9 cellular contexts compared by ENCODE assay signal in genomic region chr4:47686294-47686872, GRCh38.
DNase-seq lines count a peak whose midpoint lies in the region; ATAC-seq and TF ChIP-seq lines count a peak whose summit lies in the region.
"Had no signal": no experiment of that assay in that cellular context is flagged by ENCODE, and none has a peak within 500 bp of the region (broad histone marks: within the 10 kb centered on the region; RNA-seq: fewer than 3 reads in every experiment).

No MANE protein-coding gene starts in this region.

- intact Hi-C loops in activated T-helper 2 cell treated with anti-CD3 and anti-CD28 coated beads, Interferon-gamma antibody, Interleukin-2, Interleukin-4, amounts not matched to agents 10 μg/mL and 5 μg/mL and 100 μg/mL, durations not matched to agents 14 hours and 24 hours and 36 hours (cut with micrococcal nuclease), result loop anchor here (1.0 to 5.0 kb wide), 3 partner anchors 153 to 401 kb away; no protein-coding TSS in a partner anchor
- intact Hi-C loops in spleen (cut with DNase I; ENCODE audit: low total_unique reads), result loop anchor here (10.0 kb wide), 1 partner anchor 248 kb away; no protein-coding TSS in a partner anchor

- H3K4me3 ChIP-seq in cardiac muscle cell (no peak overlapping the region), spleen (no peak overlapping the region)
- H3K4me3 ChIP-seq: skin epidermis had no signal

- no peak for TF ChIP-seq POLR2A in spleen (IDR thresholded peaks at IDR 0.05)

- H3K27ac Mint-ChIP-seq in activated T-helper 2 cell treated with anti-CD3 and anti-CD28 coated beads, Interferon-gamma antibody, Interleukin-2, Interleukin-4, amounts not matched to agents 10 μg/mL and 5 μg/mL and 100 μg/mL, durations not matched to agents 14 hours and 24 hours and 36 hours, result no peak overlapping the region

- TF ChIP-seq CTCF in cardiac muscle cell (IDR thresholded peaks at IDR 0.05; ENCODE audit: low read depth, low read length) (peak; percentile 74), spleen (IDR thresholded peaks at IDR 0.05 in 8 of 11, conservative IDR thresholded peaks at IDR 0.05 in 3 of 11) (peak in 10 of 11 experiments; percentile 32 to 67 (median 58))

- no peaks in the 10 kb centered on the region for H3K36me3 Mint-ChIP-seq in activated T-helper 2 cell treated with anti-CD3 and anti-CD28 coated beads, Interferon-gamma antibody, Interleukin-2, Interleukin-4, amounts not matched to agents 10 μg/mL and 5 μg/mL and 100 μg/mL, durations not matched to agents 14 hours and 24 hours and 36 hours (ENCODE audit: low read depth)

- H3K36me3 ChIP-seq in cardiac muscle cell (peaks cover 4% of the 10 kb centered on the region), spleen (no peaks in the 10 kb centered on the region)

- peaks cover 4% of the 10 kb centered on the region for H3K4me1 Mint-ChIP-seq in activated T-helper 2 cell treated with anti-CD3 and anti-CD28 coated beads, Interferon-gamma antibody, Interleukin-2, Interleukin-4, amounts not matched to agents 10 μg/mL and 5 μg/mL and 100 μg/mL, durations not matched to agents 14 hours and 24 hours and 36 hours (ENCODE audit: low read depth)

- WGBS in spleen, 5 donors, result 44 to 51% (median 49%) methylated on average over 9 of the region's 9 CpGs

- H3K9me3 ChIP-seq in cardiac muscle cell (ENCODE audit: low read depth) (no peaks in the 10 kb centered on the region), spleen (no peaks in the 10 kb centered on the region)

- H3K4me3 Mint-ChIP-seq in activated T-helper 2 cell treated with anti-CD3 and anti-CD28 coated beads, Interferon-gamma antibody, Interleukin-2, Interleukin-4, amounts not matched to agents 10 μg/mL and 5 μg/mL and 100 μg/mL, durations not matched to agents 14 hours and 24 hours and 36 hours (ENCODE audit: low read depth), result no peak overlapping the region

- no peaks in the 10 kb centered on the region for H3K9me3 Mint-ChIP-seq in activated T-helper 2 cell treated with anti-CD3 and anti-CD28 coated beads, Interferon-gamma antibody, Interleukin-2, Interleukin-4, amounts not matched to agents 10 μg/mL and 5 μg/mL and 100 μg/mL, durations not matched to agents 14 hours and 24 hours and 36 hours

- ATAC-seq in GM18519 (IDR thresholded peaks at IDR 0.05; ENCODE audit: low FRiP score, unreplicated experiment), result peak; percentile 62
- ATAC-seq in HG03175 (IDR thresholded peaks at IDR 0.05; ENCODE audit: unreplicated experiment), result peak; percentile 83

- no peaks in the 10 kb centered on the region for H3K4me1 ChIP-seq in cardiac muscle cell (ENCODE audit: low read depth)
- H3K4me1 ChIP-seq in spleen, result no peaks in the 10 kb centered on the region

- no peaks in the 10 kb centered on the region for H3K27me3 ChIP-seq in cardiac muscle cell
- H3K27me3 ChIP-seq in spleen (replicated peaks in 1 of 7), result no peaks in the 10 kb centered on the region

- DNase-seq in AG08395 (ENCODE audit: low spot score), result peak; percentile 40
- peak; percentile 42 for DNase-seq in RKO (ENCODE audit: low spot score)
- peak; percentile 32 for DNase-seq in activated T-helper 2 cell treated with anti-CD3 and anti-CD28 coated beads, Interferon-gamma antibody, Interleukin-2, Interleukin-4, amounts not matched to agents 10 μg/mL and 5 μg/mL and 100 μg/mL, durations not matched to agents 14 hours and 24 hours and 36 hours (ENCODE audit: low spot score)
- DNase-seq in cardiac muscle cell (ENCODE audit: low read depth in 1 of 2, low spot score in 1 of 2), result peak; percentile 56 to 73
- DNase-seq in spleen, result peak; percentile 76
- DNase-seq in NCI-H1092 (lab: John Stamatoyannopoulos, UW), result no peak

- H3K27ac ChIP-seq in cardiac muscle cell (peak overlapping the region; percentile 5), spleen (no peak overlapping the region)
- H3K27ac ChIP-seq: skin epidermis had no signal

- H3K27me3 Mint-ChIP-seq in activated T-helper 2 cell treated with anti-CD3 and anti-CD28 coated beads, Interferon-gamma antibody, Interleukin-2, Interleukin-4, amounts not matched to agents 10 μg/mL and 5 μg/mL and 100 μg/mL, durations not matched to agents 14 hours and 24 hours and 36 hours (ENCODE audit: low read depth), result peaks cover 15% of the 10 kb centered on the region
